1 cellular context compared by ENCODE assay signal in the genomic region with DNA sequence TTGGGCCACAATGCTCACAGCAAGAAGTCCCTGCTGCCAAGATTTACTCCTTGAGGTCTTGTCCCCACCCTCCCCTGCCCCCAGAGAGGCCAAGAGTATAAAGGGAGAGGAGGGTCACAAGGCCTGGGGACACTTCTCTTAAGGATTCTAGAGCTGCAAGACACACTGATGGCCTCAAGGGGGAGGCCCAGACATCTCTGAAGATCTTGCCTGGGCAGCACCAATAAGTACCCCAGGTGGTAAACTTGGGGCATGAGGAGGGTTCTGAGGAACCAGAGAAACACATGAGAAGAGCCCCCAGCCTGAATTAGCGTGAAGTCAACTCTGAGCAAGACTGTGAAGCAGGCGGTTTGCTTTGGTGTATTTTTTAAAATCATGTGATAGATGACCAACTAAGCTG.
TF ChIP-seq lines count a peak whose summit lies in the region.

No MANE protein-coding gene starts in this region.

TF ChIP-seq in K562, 482 proteins besides CTCF, POLR2A, EP300 and RAD21:
- TF ChIP-seq, protein P1, sequence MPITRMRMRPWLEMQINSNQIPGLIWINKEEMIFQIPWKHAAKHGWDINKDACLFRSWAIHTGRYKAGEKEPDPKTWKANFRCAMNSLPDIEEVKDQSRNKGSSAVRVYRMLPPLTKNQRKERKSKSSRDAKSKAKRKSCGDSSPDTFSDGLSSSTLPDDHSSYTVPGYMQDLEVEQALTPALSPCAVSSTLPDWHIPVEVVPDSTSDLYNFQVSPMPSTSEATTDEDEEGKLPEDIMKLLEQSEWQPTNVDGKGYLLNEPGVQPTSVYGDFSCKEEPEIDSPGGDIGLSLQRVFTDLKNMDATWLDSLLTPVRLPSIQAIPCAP (CRISPR knock-in tag; IDR thresholded peaks at IDR 0.05; ENCODE audit: borderline replicate concordance): no peak
- TF ChIP-seq POLR2B (IDR thresholded peaks at IDR 0.05; ENCODE audit: low read depth, partially characterized antibody): no peak
- TF ChIP-seq SNIP1 (IDR thresholded peaks at IDR 0.05; ENCODE audit: low read depth): no peak
- TF ChIP-seq SMC3 (conservative IDR thresholded peaks at IDR 0.05; ENCODE audit: insufficient read depth, low read depth, low read length): 0 out of 2 replicates have a peak, but pooled peaks have one; percentile 7
- no peak for TF ChIP-seq HNRNPH1 (optimal IDR thresholded peaks at IDR 0.05; ENCODE audit: low read depth, low read length)
- no peak for TF ChIP-seq SMAD4 (CRISPR knock-in tag; conservative IDR thresholded peaks at IDR 0.05)
